ENCODE assay signal across 11 cellular contexts in the genomic region with DNA sequence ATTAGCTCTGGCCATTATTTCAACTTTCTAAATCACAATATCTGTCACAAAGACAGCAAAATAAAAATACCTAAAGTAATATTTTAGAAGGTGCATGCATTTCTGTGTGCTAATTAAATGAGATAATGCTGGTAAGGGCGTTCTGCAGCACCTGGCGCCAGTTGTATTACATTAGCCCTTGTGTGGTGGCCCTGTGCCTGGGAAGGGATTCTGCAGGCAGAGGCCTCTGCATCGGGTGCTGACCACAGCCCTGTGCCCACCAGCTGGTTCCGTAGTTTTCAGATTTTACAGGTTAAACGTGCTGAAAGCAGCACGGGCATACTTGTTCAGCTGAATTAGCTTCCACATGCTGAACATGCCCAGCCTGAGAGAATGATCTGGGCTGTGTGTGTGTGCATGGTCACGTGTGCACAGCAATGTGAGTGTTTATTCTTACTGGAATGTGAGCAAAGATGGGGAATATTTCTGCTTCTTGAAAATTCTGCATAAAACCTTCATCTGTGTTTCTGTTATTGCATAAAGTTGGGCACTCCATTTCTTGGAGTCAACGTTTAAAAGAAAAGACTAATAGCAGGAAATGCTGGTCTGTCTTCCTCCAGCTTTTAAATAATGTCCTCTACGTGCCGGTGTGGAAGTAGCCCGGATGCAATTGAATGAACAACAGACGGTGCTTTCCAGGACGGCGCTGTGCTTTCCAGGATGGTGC.
DNase-seq lines count a peak whose midpoint lies in the region; ATAC-seq, FAIRE-seq and TF ChIP-seq lines count a peak whose summit lies in the region.
"Had no signal": no experiment of that assay in that cellular context is flagged by ENCODE, and none has a peak within 500 bp of the region (broad histone marks: within the 10 kb centered on the region; RNA-seq: fewer than 3 reads in every experiment).

No MANE protein-coding gene starts in this region.

- H4K5ac ChIP-seq in H1 (ENCODE audit: insufficient read length, low read depth, low read length): no peak overlapping the region

- H3K18ac ChIP-seq in H1 (ENCODE audit: extremely low read depth, low read length): peak overlapping the region; percentile 38; the same call in 1 of the 2 replicates

- TF ChIP-seq RAD21 in H1 (IDR thresholded peaks at IDR 0.05 in 1 of 2, conservative IDR thresholded peaks at IDR 0.05 in 1 of 2; ENCODE audit: low read depth in 2 of 2, low read length in 2 of 2): no peak

- 63% methylated on average over 14 of the region's 14 CpGs; no CpG with 5 or more reads in 1 of the 2 experiments for WGBS in H1 (ENCODE audit: extremely low coverage in 1 of 2, insufficient coverage in 1 of 2, insufficient read length in 1 of 2, insufficient replicate concordance in 2 of 2, low coverage in 1 of 2, low lambda C conversion rate in 2 of 2, missing lambda C conversion rate in 1 of 2), 2 experiments

- peaks cover 4 to 19% (median 14%) of the 10 kb centered on the region in 4 experiments for H3K4me1 ChIP-seq in H1 (replicated peaks in 1 of 4; ENCODE audit: control insufficient read depth in 3 of 4, insufficient read depth in 4 of 4, low read length in 3 of 4)

- no peaks in the 10 kb centered on the region for H3K9me3 ChIP-seq in H1 (ENCODE audit: insufficient read depth in 2 of 2, low read depth in 1 of 2, low read length in 1 of 2)

- peak overlapping the region; percentile 36 for H4K91ac ChIP-seq in H1 (replicated peaks; ENCODE audit: insufficient read length, low read length)

- peak overlapping the region; percentile 57 for H2BK120ac ChIP-seq in H1 (replicated peaks; ENCODE audit: low read depth, low read length)

- no peak overlapping the region for H3K14ac ChIP-seq in H1 (ENCODE audit: insufficient read length)

- no peak overlapping the region for H3K56ac ChIP-seq in H1 (replicated peaks; ENCODE audit: insufficient read length, low read depth, low read length)

- no peaks in the 10 kb centered on the region; the same call in 1 of the 2 replicates for H3K23me2 ChIP-seq in H1 (ENCODE audit: low read depth, low read length)

- H3K23ac ChIP-seq in H1 (ENCODE audit: insufficient read length): no peak overlapping the region

- H3K27me3 ChIP-seq in H1 (replicated peaks in 1 of 4; ENCODE audit: control insufficient read depth in 3 of 4, extremely low read depth in 1 of 4, insufficient read depth in 3 of 4, low read length in 3 of 4): no peaks in the 10 kb centered on the region

- H2BK5ac ChIP-seq in H1 (ENCODE audit: low read depth, low read length): peak overlapping the region; percentile 27; the same call in 1 of the 2 replicates

- H3K4me2 ChIP-seq in H1 (ENCODE audit: insufficient read depth in 1 of 2, low read depth in 2 of 2, low read length in 2 of 2): peak overlapping the region; percentile 32 to 34

- peak overlapping the region; percentile 45; the same call in 1 of the 2 replicates for H2AFZ ChIP-seq in H1 (ENCODE audit: low read length)

- no peak for TF ChIP-seq EP300 in H1 (IDR thresholded peaks at IDR 0.05; ENCODE audit: borderline replicate concordance in 1 of 2, low read depth in 2 of 2, low read length in 2 of 2)

- H3K9ac ChIP-seq in H1 (replicated peaks in 1 of 4; ENCODE audit: extremely low read depth in 1 of 4, low read depth in 3 of 4, low read length in 3 of 4): no peak overlapping the region

- CTCF ChIA-PET in H1 (lab: Charles Lee; ENCODE audit: partially characterized antibody): interaction anchor here (0.8 to 2.6 kb wide), 9 partner anchors 8 to 441 kb away, joined by 3 to 7 read pairs (median 4); no protein-coding TSS in a partner anchor

- no peak for TF ChIP-seq POLR2A in H1 (IDR thresholded peaks at IDR 0.05; ENCODE audit: control extremely low read depth in 1 of 2, low read depth in 2 of 2, low read length in 2 of 2)

- POLR2A ChIA-PET in H1 (lab: Charles Lee; ENCODE audit: partially characterized antibody): interaction anchor here (0.9 kb wide), 1 partner anchor 57 kb away, joined by 3 read pairs; no protein-coding TSS in a partner anchor

- no peaks in the 10 kb centered on the region for H3K79me1 ChIP-seq in H1 (ENCODE audit: low read depth, low read length)

- peak overlapping the region; percentile 6; the same call in 1 of the 2 replicates for H2BK15ac ChIP-seq in H1 (ENCODE audit: low read length)

- H3K4me3 ChIP-seq in H1 (ENCODE audit: extremely low read depth in 1 of 4, insufficient read depth in 2 of 4, low read depth in 3 of 4, low read length in 4 of 4): peak overlapping the region in 1 of 4 experiments; percentile 20; a peak in 1 of 8 replicates

- peak; percentile 49 for DNase-seq in AG08395 (ENCODE audit: low spot score)
- DNase-seq in H1 (ENCODE audit: low read depth in 1 of 2, low spot score in 2 of 2): no peak
- peak; percentile 40 for DNase-seq in myocyte (ENCODE audit: low read depth)
- DNase-seq in mucosa of gallbladder (ENCODE audit: low spot score): no peak
- DNase-seq in NCI-H82 (lab: John Stamatoyannopoulos, UW): no peak
- DNase-seq: NCI-H1694, small intestine had no signal

- ATAC-seq in HG03442 (IDR thresholded peaks at IDR 0.05; ENCODE audit: unreplicated experiment) (peak; percentile 42), HG02840 (IDR thresholded peaks at IDR 0.05; ENCODE audit: low FRiP score, unreplicated experiment) (no peak), GM21529 (IDR thresholded peaks at IDR 0.05; ENCODE audit: unreplicated experiment) (no peak)

- H3K79me2 ChIP-seq in H1 (ENCODE audit: control insufficient read depth in 1 of 2, insufficient read depth in 2 of 2, low read length in 2 of 2): no peaks in the 10 kb centered on the region

- no peaks in the 10 kb centered on the region for H3K36me3 ChIP-seq in H1 (ENCODE audit: control insufficient read depth in 2 of 4, insufficient read depth in 4 of 4, low read length in 3 of 4)

- no peak overlapping the region for H4K8ac ChIP-seq in H1 (ENCODE audit: extremely low read depth, insufficient read depth, low read length)

- no peak for FAIRE-seq in H1 (lab: Jason Lieb, UNC)
- FAIRE-seq: D721Med, small intestine had no signal

- no peak overlapping the region for H3K4ac ChIP-seq in H1 (replicated peaks; ENCODE audit: insufficient read length, low read depth, low read length)

- H3K27ac ChIP-seq in H1 (ENCODE audit: low read depth, low read length): no peak overlapping the region

- no peak overlapping the region for H2AK5ac ChIP-seq in H1 (ENCODE audit: low read depth, low read length)

- TF ChIP-seq CTCF in H1 (IDR thresholded peaks at IDR 0.05; ENCODE audit: control extremely low read depth in 1 of 3, insufficient read depth in 1 of 3, low read depth in 1 of 3, low read length in 3 of 3): no peak

- H4K20me1 ChIP-seq in H1 (replicated peaks in 1 of 2; ENCODE audit: control insufficient read depth in 1 of 2, insufficient read depth in 2 of 2, low read length in 2 of 2): no peaks in the 10 kb centered on the region

- H2BK20ac ChIP-seq in H1 (ENCODE audit: low read length): peak overlapping the region; percentile 27; the same call in 1 of the 2 replicates

- H2BK12ac ChIP-seq in H1 (ENCODE audit: low read depth, low read length): peak overlapping the region; percentile 80; the same call in 1 of the 2 replicates

TF ChIP-seq in H1, 55 proteins besides CTCF, POLR2A, EP300 and RAD21:
- TF ChIP-seq SIRT6 (IDR thresholded peaks at IDR 0.05; ENCODE audit: low read length): no peak
- TF ChIP-seq JUND (IDR thresholded peaks at IDR 0.05; ENCODE audit: low read length): no peak
- TF ChIP-seq EGR1 (IDR thresholded peaks at IDR 0.05; ENCODE audit: borderline replicate concordance, low read depth, low read length): no peak
- TF ChIP-seq CBX8 (IDR thresholded peaks at IDR 0.05; ENCODE audit: borderline replicate concordance, low read depth, low read length): no peak
- TF ChIP-seq TAF7 (optimal IDR thresholded peaks at IDR 0.05; ENCODE audit: borderline replicate concordance, low read depth, low read length): no peak
- no peak for TF ChIP-seq CTBP2 (IDR thresholded peaks at IDR 0.05; ENCODE audit: borderline replicate concordance, insufficient read depth, insufficient read length, low read length)
- TF ChIP-seq TEAD4 (IDR thresholded peaks at IDR 0.05; ENCODE audit: low read depth, low read length): no peak
- no peak for TF ChIP-seq HDAC6 (IDR thresholded peaks at IDR 0.05; ENCODE audit: low read depth, low read length)
- no peak for TF ChIP-seq BCL11A (IDR thresholded peaks at IDR 0.05; ENCODE audit: low read depth in 2 of 2, low read length in 2 of 2)
- no peak for TF ChIP-seq CREB1 (IDR thresholded peaks at IDR 0.05)
- TF ChIP-seq GTF2F1 (IDR thresholded peaks at IDR 0.05; ENCODE audit: borderline replicate concordance, low read depth, low read length): no peak
- TF ChIP-seq RNF2 (IDR thresholded peaks at IDR 0.05; ENCODE audit: borderline replicate concordance, low read depth, low read length, missing control alignments, poor library complexity, severe bottlenecking): no peak

Comparison
In these comparisons a context has a peak if more than half of its experiments do, and no peak if none do; other contexts are left out.
1. DNase-seq: peak in AG08395 (single experiment) and myocyte (single experiment); none in H1 (0 of 2), mucosa of gallbladder (single experiment) and NCI-H82 (single experiment).